In genomic region chr21:45618287-45618686, GRCh38 we compare ENCODE assay signal across 11 cellular contexts. TPM values are rescaled to one million over a fixed set of nuclear protein-coding genes. Genes with fewer than 3 reads are reported as not detected.
DNase-seq lines count a peak whose midpoint lies in the region; ATAC-seq and TF ChIP-seq lines count a peak whose summit lies in the region.
"Had no signal": no experiment of that assay in that cellular context is flagged by ENCODE, and none has a peak within 500 bp of the region (broad histone marks: within the 10 kb centered on the region; RNA-seq: fewer than 3 reads in every experiment).

No MANE protein-coding gene starts in this region.

- H3K9me3 ChIP-seq in DND-41 (ENCODE audit: insufficient read depth, low read length, severe bottlenecking): no peaks in the 10 kb centered on the region
- H3K9me3 ChIP-seq: gastrocnemius medialis, SJSA1 had no signal

- H3K4me3 ChIP-seq in DND-41 (ENCODE audit: low read depth in 1 of 2, low read length in 2 of 2): no peak overlapping the region
- H3K4me3 ChIP-seq: gastrocnemius medialis, SJSA1 had no signal

- ATAC-seq in DND-41 (ENCODE audit: insufficient read depth, low read depth) (no peak), GM19023 (IDR thresholded peaks at IDR 0.05; ENCODE audit: unreplicated experiment) (no peak), HG03342 (IDR thresholded peaks at IDR 0.05; ENCODE audit: unreplicated experiment) (no peak), HG02759 (IDR thresholded peaks at IDR 0.05; ENCODE audit: unreplicated experiment) (no peak)
- ATAC-seq: gastrocnemius medialis had no signal

- no peaks in the 10 kb centered on the region for H3K27me3 ChIP-seq in DND-41 (ENCODE audit: insufficient read depth, low read length, poor library complexity)
- H3K27me3 ChIP-seq: SJSA1 had no signal

- no peak overlapping the region for H3K4me2 ChIP-seq in DND-41 (ENCODE audit: insufficient read depth, low read length)

- peak overlapping the region in 3 of 5 experiments; percentile 72 to 92 (median 86) for H3K27ac Mint-ChIP-seq in brain
- H3K27ac Mint-ChIP-seq in nephron: peak overlapping the region in 2 of 3 experiments; percentile 75 to 79

- DNase-seq in DND-41 (no peak), LoVo (ENCODE audit: low spot score) (peak; percentile 9), inferior parietal cortex (ENCODE audit: extremely low spot score) (no peak)
- DNase-seq: activated CD4-positive, alpha-beta T cell treated with anti-CD3 and anti-CD28 coated beads, Interleukin-2, amount 50 U/mL, for 4 hours; gastrocnemius medialis had no signal

- H3K4me1 Mint-ChIP-seq in brain (peaks cover 57% of the 10 kb centered on the region), nephron (peaks cover 21% of the 10 kb centered on the region)

- H3K9me3 Mint-ChIP-seq in brain (peaks cover 0 to 9% (median 5%) of the 10 kb centered on the region in 5 experiments), nephron (peaks cover 3% of the 10 kb centered on the region)

- no peak overlapping the region for H3K9ac ChIP-seq in DND-41 (ENCODE audit: low read depth, low read length)

- no peaks in the 10 kb centered on the region for H3K36me3 Mint-ChIP-seq in brain
- no peaks in the 10 kb centered on the region for H3K36me3 Mint-ChIP-seq in nephron (ENCODE audit: low read depth)

- H3K4me3 Mint-ChIP-seq in brain (peak overlapping the region in 3 of 5 experiments; percentile 5 to 59 (median 25)), nephron (peak overlapping the region in 1 of 3 experiments; percentile 26)

- no peak overlapping the region for H2AFZ ChIP-seq in DND-41 (ENCODE audit: low read depth, low read length)

- H3K27ac ChIP-seq in DND-41 (ENCODE audit: low read length): peak overlapping the region; percentile 59; the same call in 1 of the 2 replicates
- H3K27ac ChIP-seq: gastrocnemius medialis, SJSA1 had no signal

- no peak for TF ChIP-seq CTCF in DND-41 (IDR thresholded peaks at IDR 0.05; ENCODE audit: borderline replicate concordance, extremely low read depth, low read length, poor library complexity, severe bottlenecking)
- TF ChIP-seq CTCF in brain (conservative IDR thresholded peaks at IDR 0.05): no peak
- TF ChIP-seq CTCF in nephron (IDR thresholded peaks at IDR 0.05; ENCODE audit: unreplicated experiment in 3 of 3): no peak

- no peaks in the 10 kb centered on the region for H4K20me1 ChIP-seq in DND-41 (ENCODE audit: insufficient read depth, low read length)

- no peaks in the 10 kb centered on the region for H3K36me3 ChIP-seq in DND-41 (ENCODE audit: insufficient read depth, low read length)
- H3K36me3 ChIP-seq: gastrocnemius medialis, SJSA1 had no signal

- H3K4me1 ChIP-seq in DND-41 (ENCODE audit: insufficient read depth, low read length): peaks cover 48% of the 10 kb centered on the region
- H3K4me1 ChIP-seq: gastrocnemius medialis had no signal

- no peaks in the 10 kb centered on the region for H3K79me2 ChIP-seq in DND-41 (ENCODE audit: insufficient read depth, low read length)

- peaks cover 4% of the 10 kb centered on the region for H3K27me3 Mint-ChIP-seq in brain
- peaks cover 33% of the 10 kb centered on the region for H3K27me3 Mint-ChIP-seq in nephron (ENCODE audit: low read depth)

RNA-seq across cellular contexts. Expression of gene PCBP3, which starts 25.2 kb away (rescaled TPM):
- polyA plus RNA-seq in brain (ENCODE audit: insufficient read depth, low read depth, low replicate concordance): 63.2 TPM
